In genomic region chr2:20959252-20959651, GRCh38 we compare ENCODE assay signal across 9 cellular contexts.
"Had no signal": no experiment of that assay in that cellular context is flagged by ENCODE, and none has a peak within 500 bp of the region (broad histone marks: within the 10 kb centered on the region; RNA-seq: fewer than 3 reads in every experiment).

No MANE protein-coding gene starts in this region.

- H3K4me3 ChIP-seq: GM23338 had no signal

- FAIRE-seq: H1, H54, HepG2 had no signal

- DNase-seq: H9, HCEC 1CT, KBM-7 had no signal

- H2AFZ ChIP-seq: GM23338 had no signal

- ATAC-seq: GM23338, HepG2 had no signal

- H3K9me3 Mint-ChIP-seq: GM23338, H9 had no signal

- H3K36me3 Mint-ChIP-seq: IgD-negative memory B cell had no signal

- H3K27ac Mint-ChIP-seq: GM23338, H9, IgD-negative memory B cell had no signal

- H3K27ac ChIP-seq: HL-60 had no signal

- H3K4me2 ChIP-seq: GM23338 had no signal

- H3K4me3 Mint-ChIP-seq: GM23338, H9, IgD-negative memory B cell had no signal

- H3K4me1 Mint-ChIP-seq: GM23338, H9, IgD-negative memory B cell had no signal
